Comparison of ENCODE assay signal across 1 cellular context in the genomic region with DNA sequence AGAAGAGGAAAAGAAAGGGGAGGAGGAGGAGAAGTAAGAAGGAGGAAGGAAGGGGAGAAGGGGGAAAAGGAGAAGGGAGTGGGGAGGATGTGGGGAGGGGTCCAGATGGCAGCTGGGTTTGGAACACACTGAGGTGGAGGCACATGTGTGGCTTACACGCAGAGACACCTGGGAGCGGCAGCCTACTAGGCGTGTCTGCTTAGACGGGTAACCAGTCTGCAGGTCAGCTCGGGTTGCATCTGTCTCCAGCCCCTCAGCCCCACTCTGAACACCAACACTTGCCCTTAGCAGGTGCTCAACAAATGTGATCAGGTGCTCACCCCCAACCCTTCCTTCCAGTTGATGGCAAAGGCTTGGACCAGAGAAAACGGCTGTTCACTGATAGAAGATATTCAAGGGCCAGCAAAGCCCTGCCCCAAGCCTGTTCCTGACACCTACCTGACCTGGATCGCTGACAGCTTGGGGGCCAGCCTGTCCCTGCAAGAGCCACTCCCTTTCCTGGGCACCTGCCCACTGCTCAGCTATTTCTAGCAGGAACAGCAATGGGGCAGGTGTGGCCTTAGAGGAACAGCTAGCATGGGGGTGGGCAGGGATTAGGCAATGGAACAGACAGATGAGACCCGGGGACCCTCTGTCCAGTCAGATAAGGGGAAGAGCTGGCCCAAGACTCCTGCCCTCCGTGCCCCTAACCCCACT.
TF ChIP-seq lines count a peak whose summit lies in the region.

No MANE protein-coding gene starts in this region.

TF ChIP-seq in HCT116, 20 proteins besides CTCF, POLR2A, EP300 and RAD21:
- TF ChIP-seq CEBPB (IDR thresholded peaks at IDR 0.05; ENCODE audit: low read depth): no peak
- TF ChIP-seq SIN3A (IDR thresholded peaks at IDR 0.05; ENCODE audit: low read depth): no peak
- TF ChIP-seq, protein P1, sequence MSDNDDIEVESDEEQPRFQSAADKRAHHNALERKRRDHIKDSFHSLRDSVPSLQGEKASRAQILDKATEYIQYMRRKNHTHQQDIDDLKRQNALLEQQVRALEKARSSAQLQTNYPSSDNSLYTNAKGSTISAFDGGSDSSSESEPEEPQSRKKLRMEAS (IDR thresholded peaks at IDR 0.05): no peak
- TF ChIP-seq ELF1 (IDR thresholded peaks at IDR 0.05; ENCODE audit: borderline replicate concordance, low read depth): no peak
- TF ChIP-seq EGR1 (IDR thresholded peaks at IDR 0.05; ENCODE audit: low read depth): no peak
- TF ChIP-seq SRF (IDR thresholded peaks at IDR 0.05; ENCODE audit: low read depth): no peak
